In the genomic region with DNA sequence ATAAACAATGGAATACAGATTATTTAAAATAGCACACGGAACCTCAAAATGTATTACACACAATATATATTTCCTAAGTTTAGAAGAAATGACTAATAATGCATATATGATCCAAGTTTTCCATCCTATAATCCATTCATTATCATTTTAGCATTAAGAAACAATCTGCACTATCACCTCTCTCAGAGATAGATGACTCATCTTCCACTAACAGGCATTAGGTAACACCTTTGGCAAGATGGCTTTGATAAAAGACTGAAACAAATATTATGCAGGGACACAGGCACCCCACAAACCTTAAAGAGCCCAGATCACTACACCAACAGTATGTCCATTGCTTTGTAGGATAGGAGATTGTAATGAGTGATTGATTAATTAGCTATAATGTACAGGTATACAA, we compare ENCODE assay signal across 27 cellular contexts.
"Had no signal": no experiment of that assay in that cellular context is flagged by ENCODE, and none has a peak within 500 bp of the region (broad histone marks: within the 10 kb centered on the region; RNA-seq: fewer than 3 reads in every experiment).

No MANE protein-coding gene starts in this region.

- H3K27me3 ChIP-seq: adrenal gland, ascending aorta, dorsolateral prefrontal cortex, pancreas, right atrium auricular region, vagina had no signal

- H3K27ac ChIP-seq: adrenal gland, ascending aorta, colonic mucosa, epithelial cell of prostate, left ventricle myocardium inferior, pancreas, right atrium auricular region, spleen, thoracic aorta, vagina had no signal

- H3K9me3 ChIP-seq: adrenal gland, ascending aorta, colonic mucosa, left ventricle myocardium inferior, pancreas, psoas muscle, right atrium auricular region, spleen, thoracic aorta, vagina had no signal

- FAIRE-seq: pancreas had no signal

- DNase-seq: activated CD4-positive, alpha-beta T cell treated with anti-CD3 and anti-CD28 coated beads, Interleukin-2, amount 50 U/mL, for 4 hours; activated CD8-positive, alpha-beta memory T cell treated with anti-CD3 and anti-CD28 coated beads for 24 hours; activated CD8-positive, alpha-beta memory T cell treated with anti-CD3 and anti-CD28 coated beads, Interleukin-2, amount 50 U/mL, for 4 hours; activated T-cell treated with anti-CD3 and anti-CD28 coated beads, Interleukin-2, amount 50 U/mL, for 24 hours; adrenal gland; colonic mucosa; dorsolateral prefrontal cortex; effector memory CD8-positive, alpha-beta T cell; kidney glomerular epithelial cell; left ventricle myocardium inferior; pancreas; psoas muscle; spleen; stimulated activated CD4-positive, alpha-beta T cell treated with anti-CD3 and anti-CD28 coated beads, Interleukin-4, amount 100 ng/mL, for 1 hour; stimulated activated naive CD4-positive, alpha-beta T cell treated with Interleukin-2 at 50 U/mL for 16 hours; T-helper 9 cell had no signal

- H3K4me3 Mint-ChIP-seq: activated naive CD8-positive, alpha-beta T cell; activated T-cell treated with anti-CD3 and anti-CD28 coated beads, Interleukin-2, amount 50 U/mL, for 24 hours; activated T-helper 17 cell treated with anti-CD3 and anti-CD28 coated beads, Interleukin-2, amount 50 U/mL, for 72 hours; effector memory CD8-positive, alpha-beta T cell; mesothelial cell of epicardium; natural killer cell treated with Interleukin-12 subunit alpha and Interleukin-12 subunit beta and Interleukin-15 and Interleukin-18, amount 100 ng/mL, for 72 hours; type B pancreatic cell; WTC11 had no signal

- H3K9me3 Mint-ChIP-seq: activated T-cell treated with anti-CD3 and anti-CD28 coated beads, Interleukin-2, amount 50 U/mL, for 24 hours; activated T-helper 17 cell treated with anti-CD3 and anti-CD28 coated beads, Interleukin-2, amount 50 U/mL, for 72 hours; effector memory CD8-positive, alpha-beta T cell; mesothelial cell of epicardium; natural killer cell treated with Interleukin-12 subunit alpha and Interleukin-12 subunit beta and Interleukin-15 and Interleukin-18, amount 100 ng/mL, for 72 hours; type B pancreatic cell; WTC11 had no signal

- H3K4me3 ChIP-seq: adrenal gland, ascending aorta, colonic mucosa, left ventricle myocardium inferior, pancreas, psoas muscle, right atrium auricular region, spleen, thoracic aorta, vagina had no signal

- ATAC-seq: activated T-helper 17 cell treated with anti-CD3 and anti-CD28 coated beads, Interleukin-2, amount 50 U/mL, for 72 hours; effector memory CD8-positive, alpha-beta T cell; natural killer cell treated with Interleukin-12 subunit alpha and Interleukin-12 subunit beta and Interleukin-15 and Interleukin-18, amount 100 ng/mL, for 72 hours; pancreas; psoas muscle; WTC11 had no signal

- H3K4me1 Mint-ChIP-seq: activated T-helper 17 cell treated with anti-CD3 and anti-CD28 coated beads, Interleukin-2, amount 50 U/mL, for 72 hours had no signal

- H3K27ac Mint-ChIP-seq: activated naive CD8-positive, alpha-beta T cell; activated T-cell treated with anti-CD3 and anti-CD28 coated beads, Interleukin-2, amount 50 U/mL, for 24 hours; activated T-helper 17 cell treated with anti-CD3 and anti-CD28 coated beads, Interleukin-2, amount 50 U/mL, for 72 hours; effector memory CD8-positive, alpha-beta T cell; mesothelial cell of epicardium; natural killer cell treated with Interleukin-12 subunit alpha and Interleukin-12 subunit beta and Interleukin-15 and Interleukin-18, amount 100 ng/mL, for 72 hours; type B pancreatic cell; WTC11 had no signal

- H3K36me3 ChIP-seq: adrenal gland, ascending aorta, colonic mucosa, left ventricle myocardium inferior, pancreas, right atrium auricular region, spleen, thoracic aorta, vagina had no signal

- H3K36me3 Mint-ChIP-seq: activated naive CD8-positive, alpha-beta T cell; mesothelial cell of epicardium; natural killer cell treated with Interleukin-12 subunit alpha and Interleukin-12 subunit beta and Interleukin-15 and Interleukin-18, amount 100 ng/mL, for 72 hours; type B pancreatic cell; WTC11 had no signal
